In genomic region chr2:59303272-59303671, GRCh38 we compare ENCODE assay signal across 10 cellular contexts.
"Had no signal": no experiment of that assay in that cellular context is flagged by ENCODE, and none has a peak within 500 bp of the region (broad histone marks: within the 10 kb centered on the region; RNA-seq: fewer than 3 reads in every experiment).

No MANE protein-coding gene starts in this region.

- ATAC-seq: GM23338, HCT116 had no signal

- H3K4me1 ChIP-seq: HAP-1 had no signal

- H3K9me3 ChIP-seq: HAP-1 had no signal

- H3K36me3 ChIP-seq: HAP-1 had no signal

- H3K4me3 ChIP-seq: GM23248, GM23338, HAP-1 had no signal

- DNase-seq: GM23248, GOT3, H7, H9, HCEC 1CT, HFFc6 had no signal

- H3K9ac ChIP-seq: GM23248 had no signal

- H3K4me2 ChIP-seq: GM23338 had no signal

- FAIRE-seq: H54 had no signal

- H3K27ac ChIP-seq: GM23248 had no signal

- H2AFZ ChIP-seq: GM23248 had no signal
